In the genomic region with DNA sequence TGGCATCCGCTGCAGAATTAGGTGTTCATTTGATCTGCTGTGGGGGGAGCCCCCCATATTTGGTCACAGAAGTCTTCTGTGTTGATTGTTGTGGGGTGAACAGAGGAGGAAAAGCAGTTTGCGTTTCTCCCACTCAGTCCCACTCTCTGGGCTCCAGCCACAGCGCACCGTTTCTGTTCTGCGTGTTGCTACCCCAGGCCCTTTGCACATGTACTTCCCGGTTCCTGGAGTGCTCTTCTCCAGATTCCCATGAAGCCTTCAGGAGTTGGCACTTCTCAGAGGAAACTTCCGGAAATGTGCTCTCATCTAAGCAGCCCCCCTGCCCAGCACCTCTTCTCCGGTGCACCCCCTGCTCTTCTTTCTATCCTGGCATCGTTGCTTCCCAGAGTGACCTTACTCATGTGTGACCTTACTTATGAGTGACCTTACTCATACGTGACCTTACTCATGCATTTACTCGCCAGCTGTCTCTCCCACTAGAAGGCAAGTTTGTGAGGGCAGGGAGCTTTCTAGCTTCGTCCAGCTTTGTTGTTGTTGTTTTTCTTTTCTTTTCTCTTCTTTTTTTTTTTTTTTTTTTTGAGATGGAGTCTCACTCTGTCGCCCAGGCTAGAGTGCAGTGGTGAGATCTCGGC, we compare ENCODE assay signal across 24 cellular contexts.
"Had no signal": no experiment of that assay in that cellular context is flagged by ENCODE, and none has a peak within 500 bp of the region (broad histone marks: within the 10 kb centered on the region; RNA-seq: fewer than 3 reads in every experiment).

No MANE protein-coding gene starts in this region.

- H3K27ac ChIP-seq: adrenal gland, ascending aorta, foreskin keratinocyte, hepatocyte, lower lobe of right lung, ovary, prostate gland, spleen, upper lobe of right lung, VCaP had no signal

- H3K27me3 ChIP-seq: adrenal gland, ascending aorta, hepatocyte, ovary, upper lobe of right lung had no signal

- H3K4me2 ChIP-seq: hepatocyte had no signal

- H3K4me1 ChIP-seq: prostate gland had no signal

- H2AFZ ChIP-seq: hepatocyte had no signal

- DNase-seq: activated CD4-positive, alpha-beta T cell treated with anti-CD3 and anti-CD28 coated beads, Interleukin-2, amount 10 ng/mL, durations not matched to agents 7 days and 5 days; activated CD4-positive, CD25-positive, alpha-beta regulatory T cell treated with anti-CD3 and anti-CD28 coated beads, Interleukin-2, amount 50 U/mL, for 72 hours; activated CD8-positive, alpha-beta T cell treated with anti-CD3 and anti-CD28 coated beads, Interleukin-2, amount 10 ng/mL, durations not matched to agents 7 days and 5 days; activated gamma-delta T cell treated with Interleukin-2 at 50 U/mL for 16 hours; adrenal gland; effector memory CD4-positive, alpha-beta T cell; foreskin keratinocyte; immature natural killer cell; lower lobe of right lung; naive B cell; spleen; stimulated activated CD4-positive, alpha-beta T cell treated with anti-CD3 and anti-CD28 coated beads, Interleukin-4, amount 100 ng/mL, for 24 hours; stimulated activated naive CD8-positive, alpha-beta T cell treated with anti-CD3 and anti-CD28 coated beads, Interleukin-15, Interleukin-2, amounts not matched to agents 100 U/mL and 50 U/mL, for 24 hours; upper lobe of right lung had no signal

- H3K4me3 ChIP-seq: adrenal gland, ascending aorta, hepatocyte, lower lobe of right lung, ovary, prostate gland, spleen, upper lobe of right lung had no signal

- ATAC-seq: activated CD8-positive, alpha-beta T cell treated with anti-CD3 and anti-CD28 coated beads, Interleukin-2, amount 10 ng/mL, durations not matched to agents 7 days and 5 days; activated naive CD4-positive, alpha-beta T cell treated with anti-CD3 and anti-CD28 coated beads, Interleukin-2, amount 50 U/mL, for 72 hours; foreskin keratinocyte; left lobe of liver; lower lobe of right lung; stimulated activated naive CD8-positive, alpha-beta T cell treated with anti-CD3 and anti-CD28 coated beads, Interleukin-15, Interleukin-2, amounts not matched to agents 100 U/mL and 50 U/mL, for 24 hours; upper lobe of right lung had no signal

- H3K79me2 ChIP-seq: hepatocyte had no signal

- FAIRE-seq: colon had no signal

- H3K36me3 ChIP-seq: adrenal gland, ascending aorta, lower lobe of right lung, ovary, prostate gland, spleen, upper lobe of right lung had no signal

- H3K36me3 Mint-ChIP-seq: immature natural killer cell had no signal

- H3K9me3 ChIP-seq: adrenal gland, ascending aorta, lower lobe of right lung, ovary, prostate gland, upper lobe of right lung had no signal

- H3K4me3 Mint-ChIP-seq: activated CD4-positive, alpha-beta T cell treated with anti-CD3 and anti-CD28 coated beads, Interleukin-2, amount 10 ng/mL, durations not matched to agents 7 days and 5 days; activated CD8-positive, alpha-beta T cell treated with anti-CD3 and anti-CD28 coated beads, Interleukin-2, amount 10 ng/mL, durations not matched to agents 7 days and 5 days; central memory CD8-positive, alpha-beta T cell; immature natural killer cell; naive B cell; T-helper 2 cell treated with Interferon-gamma antibody and Interleukin-4, amounts not matched to agents 5 μg/mL and 100 μg/mL, for 36 hours had no signal

- H3K9me3 Mint-ChIP-seq: central memory CD8-positive, alpha-beta T cell had no signal

- H3K27ac Mint-ChIP-seq: activated CD4-positive, alpha-beta T cell treated with anti-CD3 and anti-CD28 coated beads, Interleukin-2, amount 10 ng/mL, durations not matched to agents 7 days and 5 days; activated CD8-positive, alpha-beta T cell treated with anti-CD3 and anti-CD28 coated beads, Interleukin-2, amount 10 ng/mL, durations not matched to agents 7 days and 5 days; activated naive CD4-positive, alpha-beta T cell treated with anti-CD3 and anti-CD28 coated beads, Interleukin-2, amount 50 U/mL, for 72 hours; T-helper 2 cell treated with Interferon-gamma antibody and Interleukin-4, amounts not matched to agents 5 μg/mL and 100 μg/mL, for 36 hours had no signal
